ENCODE assay signal across 10 cellular contexts in genomic region chr14:68363841-68364711, GRCh38.
DNase-seq lines count a peak whose midpoint lies in the region; ATAC-seq and TF ChIP-seq lines count a peak whose summit lies in the region.
"Had no signal": no experiment of that assay in that cellular context is flagged by ENCODE, and none has a peak within 500 bp of the region (broad histone marks: within the 10 kb centered on the region; RNA-seq: fewer than 3 reads in every experiment).

No MANE protein-coding gene starts in this region.

- no peaks in the 10 kb centered on the region for H3K36me3 ChIP-seq in aorta (ENCODE audit: control insufficient read depth in 1 of 2, insufficient read depth in 2 of 2, low read length in 1 of 2)
- H3K36me3 ChIP-seq: HAP-1 had no signal

- peaks cover 48% of the 10 kb centered on the region for H3K4me1 Mint-ChIP-seq in activated T-cell treated with anti-CD3 and anti-CD28 coated beads, Interleukin-2, amount 50 U/mL, for 24 hours (ENCODE audit: low read depth)
- peaks cover 83% of the 10 kb centered on the region for H3K4me1 Mint-ChIP-seq in nephron

- DNase-seq in activated T-cell treated with anti-CD3 and anti-CD28 coated beads, Interleukin-2, amount 50 U/mL, for 24 hours: no peak
- no peak for DNase-seq in activated T-cell treated with anti-CD3 and anti-CD28 coated beads, Interleukin-2, amount 50 U/mL, for 1 hour
- DNase-seq in Right ventricle myocardium superior: peak; percentile 72
- DNase-seq in aorta: peak; percentile 79 to 87
- DNase-seq in NCI-H2196 treated with DMSO at 0.1 percent for 48 hours (lab: John Stamatoyannopoulos, UW; ENCODE audit: unreplicated experiment): no peak
- no peak for DNase-seq in NCI-H1436 treated with DMSO at 0.1 percent for 48 hours (lab: John Stamatoyannopoulos, UW)
- DNase-seq: 8988T had no signal

- peak; percentile 65 for ATAC-seq in Right ventricle myocardium superior (ENCODE audit: poor library complexity)
- peak; percentile 44 for ATAC-seq in aorta (ENCODE audit: low FRiP score)
- ATAC-seq in GM19328 (IDR thresholded peaks at IDR 0.05; ENCODE audit: unreplicated experiment): no peak

- no peaks in the 10 kb centered on the region for H3K36me3 Mint-ChIP-seq in activated T-cell treated with anti-CD3 and anti-CD28 coated beads, Interleukin-2, amount 50 U/mL, for 24 hours (ENCODE audit: low read depth)
- no peaks in the 10 kb centered on the region for H3K36me3 Mint-ChIP-seq in nephron (ENCODE audit: low read depth)

- H3K4me3 ChIP-seq in aorta (ENCODE audit: low read length in 2 of 2): no peak overlapping the region
- H3K4me3 ChIP-seq: HAP-1 had no signal

- WGBS in aorta, 2 donors: 52 to 55% methylated on average over 34 of the region's 34 CpGs

- no peaks in the 10 kb centered on the region for H3K9me3 Mint-ChIP-seq in activated T-cell treated with anti-CD3 and anti-CD28 coated beads, Interleukin-2, amount 50 U/mL, for 24 hours
- no peaks in the 10 kb centered on the region for H3K9me3 Mint-ChIP-seq in nephron

- peak overlapping the region; percentile 35 for H3K27ac Mint-ChIP-seq in activated T-cell treated with anti-CD3 and anti-CD28 coated beads, Interleukin-2, amount 50 U/mL, for 24 hours
- H3K27ac Mint-ChIP-seq in nephron: peak overlapping the region; percentile 99

- no peak overlapping the region for H3K4me3 Mint-ChIP-seq in activated T-cell treated with anti-CD3 and anti-CD28 coated beads, Interleukin-2, amount 50 U/mL, for 24 hours
- H3K4me3 Mint-ChIP-seq in nephron: peak overlapping the region; percentile 40 to 70 (median 52)

- no peaks in the 10 kb centered on the region for H3K27me3 Mint-ChIP-seq in activated T-cell treated with anti-CD3 and anti-CD28 coated beads, Interleukin-2, amount 50 U/mL, for 24 hours
- H3K27me3 Mint-ChIP-seq in nephron (ENCODE audit: low read depth): no peaks in the 10 kb centered on the region

- intact Hi-C loops in Right ventricle myocardium superior (cut with DNase I): no loop called here
- intact Hi-C loops in aorta (cut with DNase I): loop anchor here in 1 of 2 donors (5.0 kb wide), 1 partner anchor 57 kb away; no protein-coding TSS in a partner anchor

- no peaks in the 10 kb centered on the region for H3K9me3 ChIP-seq in aorta (ENCODE audit: control insufficient read depth, low read length)
- H3K9me3 ChIP-seq: HAP-1 had no signal

- TF ChIP-seq CTCF in nephron (IDR thresholded peaks at IDR 0.05; ENCODE audit: unreplicated experiment in 3 of 3): no peak

- no peaks in the 10 kb centered on the region for H3K27me3 ChIP-seq in aorta (ENCODE audit: control insufficient read depth in 1 of 2, insufficient read depth in 2 of 2, low read length in 1 of 2)

- H3K27ac ChIP-seq in aorta (ENCODE audit: low read depth in 1 of 2, low read length in 2 of 2): peak overlapping the region; percentile 28 to 86

- peaks cover 2 to 7% of the 10 kb centered on the region in 2 donors for H3K4me1 ChIP-seq in aorta (ENCODE audit: control insufficient read depth in 1 of 2, insufficient read depth in 2 of 2, low read length in 2 of 2)
- H3K4me1 ChIP-seq: HAP-1 had no signal

Comparison
In these comparisons a context has a peak if more than half of its experiments do, and no peak if none do; other contexts are left out.
1. DNase-seq: peak in Right ventricle myocardium superior (single experiment) and aorta (2 of 2); none in activated T-cell treated with anti-CD3 and anti-CD28 coated beads, Interleukin-2, amount 50 U/mL, for 24 hours (single experiment), activated T-cell treated with anti-CD3 and anti-CD28 coated beads, Interleukin-2, amount 50 U/mL, for 1 hour (single experiment), NCI-H2196 treated with DMSO at 0.1 percent for 48 hours (single experiment) and NCI-H1436 treated with DMSO at 0.1 percent for 48 hours (single experiment).